In genomic region chr19:48836089-48837017, GRCh38 we compare ENCODE assay signal across 8 cellular contexts. TPM values are rescaled to one million over a fixed set of nuclear protein-coding genes. Genes with fewer than 3 reads are reported as not detected.
DNase-seq lines count a peak whose midpoint lies in the region; ATAC-seq, FAIRE-seq and TF ChIP-seq lines count a peak whose summit lies in the region.

HSD17B14 (minus strand) TSS chr19:48836491; CDS start chr19:48836411, 80 bp downstream.

- no peak within 1 kb of the TSS for H2BK20ac ChIP-seq in H1 (ENCODE audit: low read length)

- CTCF ChIA-PET in PC-3 (lab: Charles Lee): interaction anchor here (0.6 to 1.0 kb wide), 4 partner anchors 41 to 62 kb away, joined by 3 to 7 read pairs (median 5); no protein-coding TSS in a partner anchor
- CTCF ChIA-PET in H1 (lab: Charles Lee; ENCODE audit: partially characterized antibody): interaction anchor here (0.5 to 3.3 kb wide), 28 partner anchors 9 to 1017 kb away, joined by 3 to 25 read pairs (median 4); partner anchors contain the start of genes BCAT2 and FUT2

- peak within 1 kb of the TSS; percentile 89 for H3K56ac ChIP-seq in H1 (replicated peaks; ENCODE audit: insufficient read length, low read depth, low read length)

- H3K23ac ChIP-seq in H1 (ENCODE audit: insufficient read length): no peak within 1 kb of the TSS

- no peak within 1 kb of the TSS for H3K4ac ChIP-seq in H1 (replicated peaks; ENCODE audit: insufficient read length, low read depth, low read length)

- H2BK120ac ChIP-seq in H1 (replicated peaks; ENCODE audit: low read depth, low read length): peak within 1 kb of the TSS; percentile 92

- peak within 1 kb of the TSS; percentile 97 for H4K8ac ChIP-seq in H1 (ENCODE audit: extremely low read depth, insufficient read depth, low read length)

- H4K91ac ChIP-seq in H1 (replicated peaks; ENCODE audit: insufficient read length, low read length): peak within 1 kb of the TSS; percentile 66

- DNase-seq in A172 (ENCODE audit: low spot score) (peak; percentile 38), PC-3 (peak; percentile 41), H1 (ENCODE audit: low read depth in 1 of 2, low spot score in 2 of 2) (peak; percentile 64 to 80), midbrain (lab: John Stamatoyannopoulos, UW) (peak; percentile 35), uterus (peak; percentile 59 to 69)
- no peak for DNase-seq in activated CD4-positive, alpha-beta T cell treated with anti-CD3 and anti-CD28 coated beads for 4 hours

- H3K36me3 ChIP-seq in PC-3 (ENCODE audit: low read depth, low read length) (no peaks in the 10 kb centered on the region), H1 (ENCODE audit: control insufficient read depth in 2 of 4, insufficient read depth in 4 of 4, low read length in 3 of 4) (peaks cover 0 to 10% (median 3%) of the 10 kb centered on the region in 4 experiments; a peak in 6 of 8 replicates), uterus (no peaks in the 10 kb centered on the region)

- H3K27me3 ChIP-seq in PC-3 (ENCODE audit: low read length) (no peaks in the 10 kb centered on the region), H1 (replicated peaks in 1 of 4; ENCODE audit: control insufficient read depth in 3 of 4, extremely low read depth in 1 of 4, insufficient read depth in 3 of 4, low read length in 3 of 4) (no peaks in the 10 kb centered on the region), uterus (no peaks in the 10 kb centered on the region)

- no peak within 1 kb of the TSS for H3K14ac ChIP-seq in H1 (ENCODE audit: insufficient read length)

- peak within 1 kb of the TSS; percentile 15; the same call in 1 of the 2 replicates for H2BK5ac ChIP-seq in H1 (ENCODE audit: low read depth, low read length)

- WGBS in H1 (ENCODE audit: extremely low coverage in 1 of 2, insufficient coverage in 1 of 2, insufficient read length in 1 of 2, insufficient replicate concordance in 2 of 2, low coverage in 1 of 2, low lambda C conversion rate in 2 of 2, missing lambda C conversion rate in 1 of 2), 2 experiments: 4% methylated on average over 16 of the region's 35 CpGs; no CpG with 5 or more reads in 1 of the 2 experiments

- no peak within 1 kb of the TSS for H2AK5ac ChIP-seq in H1 (ENCODE audit: low read depth, low read length)

- H2AFZ ChIP-seq in PC-3 (ENCODE audit: low read length) (peak within 1 kb of the TSS; percentile 69), H1 (ENCODE audit: low read length) (no peak within 1 kb of the TSS)

- no peak for TF ChIP-seq RAD21 in H1 (IDR thresholded peaks at IDR 0.05 in 1 of 2, conservative IDR thresholded peaks at IDR 0.05 in 1 of 2; ENCODE audit: low read depth in 2 of 2, low read length in 2 of 2)

- H2BK12ac ChIP-seq in H1 (ENCODE audit: low read depth, low read length): peak within 1 kb of the TSS; percentile 6; the same call in 1 of the 2 replicates

- TF ChIP-seq EP300 in H1 (IDR thresholded peaks at IDR 0.05; ENCODE audit: borderline replicate concordance in 1 of 2, low read depth in 2 of 2, low read length in 2 of 2): no peak

- H4K5ac ChIP-seq in H1 (ENCODE audit: insufficient read length, low read depth, low read length): peak within 1 kb of the TSS; percentile 95

- H3K79me2 ChIP-seq in PC-3 (ENCODE audit: low read length) (no peaks in the 10 kb centered on the region), H1 (ENCODE audit: control insufficient read depth in 1 of 2, insufficient read depth in 2 of 2, low read length in 2 of 2) (no peaks in the 10 kb centered on the region)

- H3K18ac ChIP-seq in H1 (ENCODE audit: extremely low read depth, low read length): peak within 1 kb of the TSS; percentile 91

- H3K23me2 ChIP-seq in H1 (ENCODE audit: low read depth, low read length): peaks cover 11% of the 10 kb centered on the region; the same call in 1 of the 2 replicates

- TF ChIP-seq CTCF in PC-3 (conservative IDR thresholded peaks at IDR 0.05; ENCODE audit: low read depth, low read length) (peak; percentile 44; the same call in 1 of the 2 replicates), H1 (IDR thresholded peaks at IDR 0.05; ENCODE audit: control extremely low read depth in 1 of 3, insufficient read depth in 1 of 3, low read depth in 1 of 3, low read length in 3 of 3) (no peak), uterus (IDR thresholded peaks at IDR 0.05) (no peak)

- peak within 1 kb of the TSS; percentile 84 for H3K4me2 ChIP-seq in PC-3 (ENCODE audit: low read length)
- peak within 1 kb of the TSS; percentile 50 to 81 for H3K4me2 ChIP-seq in H1 (ENCODE audit: insufficient read depth in 1 of 2, low read depth in 2 of 2, low read length in 2 of 2)

- intact Hi-C loops in PC-3 (cut with micrococcal nuclease): loop anchor here (2.0 kb wide), 1 partner anchor 36 kb away; the partner anchor contains the start of gene PPP1R15A
- intact Hi-C loops in uterus (cut with DNase I; ENCODE audit: low total_unique reads): loop anchor here (2.0 kb wide), 1 partner anchor 42 kb away; no protein-coding TSS in a partner anchor

- peak within 1 kb of the TSS; percentile 39 for H3K9ac ChIP-seq in PC-3 (ENCODE audit: low read length)
- H3K9ac ChIP-seq in H1 (replicated peaks in 1 of 4; ENCODE audit: extremely low read depth in 1 of 4, low read depth in 3 of 4, low read length in 3 of 4): peak within 1 kb of the TSS in 2 of 4 experiments; percentile 26 to 40; a peak in 5 of 7 replicates

- H3K27ac ChIP-seq in PC-3 (ENCODE audit: low read length): no peak within 1 kb of the TSS
- H3K27ac ChIP-seq in H1 (ENCODE audit: low read depth, low read length): peak within 1 kb of the TSS; percentile 56; the same call in 1 of the 2 replicates
- H3K27ac ChIP-seq in uterus: peak within 1 kb of the TSS; percentile 86 to 96

- no peaks in the 10 kb centered on the region for H3K9me3 ChIP-seq in PC-3 (ENCODE audit: low read length)
- no peaks in the 10 kb centered on the region for H3K9me3 ChIP-seq in H1 (ENCODE audit: insufficient read depth in 2 of 2, low read depth in 1 of 2, low read length in 1 of 2)
- H3K9me3 ChIP-seq in uterus: no peaks in the 10 kb centered on the region

- no peak for TF ChIP-seq POLR2A in H1 (IDR thresholded peaks at IDR 0.05; ENCODE audit: control extremely low read depth in 1 of 2, low read depth in 2 of 2, low read length in 2 of 2)
- no peak for TF ChIP-seq POLR2A in uterus (IDR thresholded peaks at IDR 0.05)

- ATAC-seq in GM18498 (IDR thresholded peaks at IDR 0.05; ENCODE audit: unreplicated experiment) (peak; percentile 4), PC-3 (peak; percentile 48), HG03565 (IDR thresholded peaks at IDR 0.05; ENCODE audit: unreplicated experiment) (no peak)

- H3K79me1 ChIP-seq in H1 (ENCODE audit: low read depth, low read length): no peaks in the 10 kb centered on the region

- H4K20me1 ChIP-seq in PC-3 (ENCODE audit: low read length): no peaks in the 10 kb centered on the region
- H4K20me1 ChIP-seq in H1 (replicated peaks in 1 of 2; ENCODE audit: control insufficient read depth in 1 of 2, insufficient read depth in 2 of 2, low read length in 2 of 2): no peaks in the 10 kb centered on the region

- H3K4me3 ChIP-seq in PC-3 (ENCODE audit: low read length) (peak within 1 kb of the TSS; percentile 69), H1 (ENCODE audit: extremely low read depth in 1 of 4, insufficient read depth in 2 of 4, low read depth in 3 of 4, low read length in 4 of 4) (peak within 1 kb of the TSS; percentile 42 to 70 (median 53)), uterus (peak within 1 kb of the TSS; percentile 30 to 46)

- H3K4me1 ChIP-seq in PC-3 (ENCODE audit: insufficient read depth, low read length) (peaks cover 9% of the 10 kb centered on the region; the same call in 1 of the 2 replicates), H1 (replicated peaks in 1 of 4; ENCODE audit: control insufficient read depth in 3 of 4, insufficient read depth in 4 of 4, low read length in 3 of 4) (peaks cover 0 to 2% (median 0%) of the 10 kb centered on the region in 4 experiments; a peak in 2 of 7 replicates), uterus (no peaks in the 10 kb centered on the region)

- POLR2A ChIA-PET in PC-3 (lab: Charles Lee; ENCODE audit: unreplicated experiment) (no interaction called here), H1 (lab: Charles Lee; ENCODE audit: partially characterized antibody) (interaction anchor here (0.8 to 2.5 kb wide), 15 partner anchors 9 to 191 kb away, joined by 3 to 15 read pairs (median 4); partner anchors contain the start of genes CA11 and PPP1R15A)

- H3F3A ChIP-seq in PC-3 (ENCODE audit: low read length, unreplicated experiment): no peaks in the 10 kb centered on the region

- H2BK15ac ChIP-seq in H1 (ENCODE audit: low read length): peak within 1 kb of the TSS; percentile 72

- no peak for FAIRE-seq in H1 (lab: Jason Lieb, UNC)

- TSS peak; percentile 88 for BruUV-seq in PC-3 (replicated peaks; lab: Mats Ljungman, UMichigan)

- H3K9me2 ChIP-seq in PC-3 (replicated peaks; ENCODE audit: low read length): no peaks in the 10 kb centered on the region

TF ChIP-seq in H1, 55 proteins besides CTCF, POLR2A, EP300 and RAD21 (continues in another document):
- TF ChIP-seq KDM4A (IDR thresholded peaks at IDR 0.05; ENCODE audit: low read depth, low read length, severe bottlenecking) (peak; percentile 28), GTF2F1 (IDR thresholded peaks at IDR 0.05; ENCODE audit: borderline replicate concordance, low read depth, low read length) (no peak), RBBP5 (IDR thresholded peaks at IDR 0.05; ENCODE audit: borderline replicate concordance, low read depth, low read length) (peak; percentile 57; the same call in 1 of the 2 replicates), TAF1 (IDR thresholded peaks at IDR 0.05; ENCODE audit: low read depth, low read length) (peak; percentile 19; the same call in 1 of the 2 replicates), ASH2L (IDR thresholded peaks at IDR 0.05; ENCODE audit: low read length) (peak; percentile 23), SAP30 (IDR thresholded peaks at IDR 0.05; ENCODE audit: insufficient read depth, insufficient replicate concordance, low read length) (peak; percentile 34), SP4 (IDR thresholded peaks at IDR 0.05; ENCODE audit: low read length) (0 out of 2 replicates have a peak, but pooled peaks have one; percentile 30), SIN3A (conservative IDR thresholded peaks at IDR 0.05 in 1 of 2, IDR thresholded peaks at IDR 0.05 in 1 of 2; ENCODE audit: low read depth in 1 of 2, low read length in 2 of 2) (0 out of 4 replicates have a peak, but pooled peaks of 1 of the 2 experiments have one; percentile 9), YY1 (IDR thresholded peaks at IDR 0.05; ENCODE audit: low read depth, low read length) (no peak)

RNA-seq across cellular contexts. Expression of gene HSD17B14, which starts in this region (rescaled TPM):
- total RNA-seq in A172 (2014; rRNA removed; shearing (Covaris generic)): 9.9 and 14.6 TPM in 2 replicates
- total RNA-seq in PC-3 (2014; rRNA removed) (15.0 and 15.4 TPM in 2 replicates), uterus (10 to 100 TPM in 1 of 4 donors, 1 to 10 TPM in 3; 5.6 to 31.9 (median 8.7) TPM)
- total RNA-seq in H1 (2021; fragmentation: NEBNext Ultra II Directional; extraction: Animal tissue kit (Norgen Biotek cat#: 25700)): 8.4 and 9.7 TPM in 2 replicates
- 25.5 and 32.7 TPM in 2 replicates for polyA plus RNA-seq in H1 (2011; rRNA removed)
- polyA plus RNA-seq in H1 (2011; cell fraction: cytosol; rRNA removed): 24.6 TPM
- 33.3 TPM for polyA plus RNA-seq in H1 (2011; cell fraction: nucleus; rRNA removed)
- 12.8 to 19.2 TPM (median 18.4 TPM) in 4 replicates for polyA plus RNA-seq in H1 (2012, experiment 1 of 2)
- polyA plus RNA-seq in H1 (2012, experiment 2 of 2): 18.2 TPM
- polyA plus RNA-seq in H1 (2013, experiment 1 of 2): 6.1 TPM
- polyA plus RNA-seq in H1 (2013, experiment 2 of 2): 5.6 TPM
- polyA minus RNA-seq in H1 (2011; rRNA and poly(A)+ RNA removed): 3.5 and 5.0 TPM in 2 replicates
- polyA minus RNA-seq in H1 (2011; cell fraction: cytosol; rRNA and poly(A)+ RNA removed): 6.0 TPM
- 5.5 TPM for polyA minus RNA-seq in H1 (2011; cell fraction: nucleus; rRNA and poly(A)+ RNA removed)

Comparison
In these comparisons a context has a peak if more than half of its experiments do, and no peak if none do; other contexts are left out.
1. DNase-seq: peak in A172 (single experiment), PC-3 (single experiment), H1 (2 of 2), midbrain (single experiment) and uterus (2 of 2); none in activated CD4-positive, alpha-beta T cell treated with anti-CD3 and anti-CD28 coated beads for 4 hours (0 of 2).
2. Peak in every context shown above with its lines, with median percentiles within 50 percentile points of each other: H3K4me3 ChIP-seq.